ENCODE assay signal across 8 cellular contexts in the genomic region with DNA sequence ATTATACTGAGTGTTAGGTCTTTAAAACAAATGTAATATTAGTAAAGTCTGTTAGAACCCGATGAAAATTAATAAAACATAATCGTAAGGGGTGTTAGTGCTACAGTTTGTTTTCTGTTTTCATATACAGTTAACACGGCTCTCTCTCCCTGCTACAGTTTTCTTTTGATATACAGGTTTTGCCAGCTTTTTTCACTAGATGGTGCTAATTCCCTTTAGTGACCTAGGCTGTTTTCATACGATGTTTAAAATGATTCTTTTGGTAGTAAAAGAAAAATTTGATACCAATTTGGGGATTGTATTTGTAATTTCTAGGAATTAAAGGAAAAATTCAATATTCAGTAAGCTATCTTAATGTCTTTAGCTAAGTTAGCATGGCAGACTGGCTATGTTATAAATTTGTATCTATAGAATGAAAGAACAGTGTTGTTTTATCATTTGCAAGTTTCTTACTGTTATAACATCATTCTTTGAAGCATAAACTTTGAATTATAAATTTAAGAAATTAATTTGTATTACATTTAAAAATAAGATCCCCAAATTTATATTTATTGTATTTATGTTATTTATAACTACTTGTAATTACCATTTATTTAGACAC. TPM values are rescaled to one million over a fixed set of nuclear protein-coding genes. Genes with fewer than 3 reads are reported as not detected.
A peak's percentile ranks its signal among the peaks of the same experiment; 100 is the strongest.
DNase-seq lines count a peak whose midpoint lies in the region; ATAC-seq and TF ChIP-seq lines count a peak whose summit lies in the region.

No MANE protein-coding gene starts in this region.

- ATAC-seq in Right ventricle myocardium inferior = no peak
- ATAC-seq in sciatic nerve = peak; percentile 81
- no peak for ATAC-seq in HG02763 (IDR thresholded peaks at IDR 0.05; ENCODE audit: unreplicated experiment)
- no peak for ATAC-seq in HG02938 (IDR thresholded peaks at IDR 0.05; ENCODE audit: unreplicated experiment)

- H3K36me3 ChIP-seq in cardiac muscle cell (no peaks in the 10 kb centered on the region), WERI-Rb-1 (no peaks in the 10 kb centered on the region)

- intact Hi-C loops in Right ventricle myocardium inferior (cut with DNase I) (loop anchor here (1.0 kb wide), 1 partner anchor 114 kb away; no protein-coding TSS in a partner anchor), sciatic nerve (cut with DNase I) (no loop called here)

- TF ChIP-seq CTCF in cardiac muscle cell (IDR thresholded peaks at IDR 0.05; ENCODE audit: low read depth, low read length) (peak; percentile 68), WERI-Rb-1 (IDR thresholded peaks at IDR 0.05; ENCODE audit: low read depth, low read length) (peak; percentile 28; the same call in 1 of the 2 replicates)

- H3K27me3 ChIP-seq in cardiac muscle cell = no peaks in the 10 kb centered on the region
- H3K27me3 ChIP-seq in WERI-Rb-1 (ENCODE audit: insufficient read depth, low read depth, severe bottlenecking) = no peaks in the 10 kb centered on the region

- H3K4me3 ChIP-seq in cardiac muscle cell = no peak overlapping the region
- no peak overlapping the region for H3K4me3 ChIP-seq in WERI-Rb-1 (ENCODE audit: low read depth, low read length)

- no peaks in the 10 kb centered on the region for H3K4me1 ChIP-seq in cardiac muscle cell (ENCODE audit: low read depth)

- DNase-seq in cardiac muscle cell (ENCODE audit: low read depth in 1 of 2, low spot score in 1 of 2) (peak; percentile 54 to 74), Right ventricle myocardium inferior (ENCODE audit: missing footprints) (no peak), NCI-H2081 (lab: John Stamatoyannopoulos, UW) (peak; percentile 50 to 64), WERI-Rb-1 (no peak), glomerular visceral epithelial cell (ENCODE audit: extremely low spot score) (peak; percentile 50), sciatic nerve (ENCODE audit: low spot score) (no peak)

- H3K9me3 ChIP-seq in cardiac muscle cell (ENCODE audit: low read depth) (no peaks in the 10 kb centered on the region), WERI-Rb-1 (ENCODE audit: severe bottlenecking) (no peaks in the 10 kb centered on the region)

- H3K27ac ChIP-seq in cardiac muscle cell (no peak overlapping the region), WERI-Rb-1 (no peak overlapping the region)

RNA-seq across cellular contexts. Expression of a gene that starts 11.5 kb away (rescaled TPM):
- total RNA-seq in cardiac muscle cell = 6.7 and 12.4 TPM in 2 replicates
- polyA plus RNA-seq in cardiac muscle cell = 10.2 and 14.4 TPM in 2 replicates
- total RNA-seq in Right ventricle myocardium inferior = 6.2 TPM
- 22.5 TPM for total RNA-seq in sciatic nerve

Comparison
In these comparisons a context has a peak if more than half of its experiments do, and no peak if none do; other contexts are left out.
1. DNase-seq: peak in cardiac muscle cell (2 of 2), NCI-H2081 (2 of 2) and glomerular visceral epithelial cell (single experiment); none in Right ventricle myocardium inferior (single experiment), WERI-Rb-1 (single experiment) and sciatic nerve (single experiment).